In genomic region chr5:133041910-133042309, GRCh38 we compare ENCODE assay signal across 2 cellular contexts.
TF ChIP-seq lines count a peak whose summit lies in the region.

No MANE protein-coding gene starts in this region.

TF ChIP-seq in GM23338, 12 proteins besides CTCF, POLR2A, EP300 and RAD21:
- no peak for TF ChIP-seq ETS1 (IDR thresholded peaks at IDR 0.05)
- no peak for TF ChIP-seq CREB1 (CRISPR knock-in tag; IDR thresholded peaks at IDR 0.05; ENCODE audit: low read depth)
- no peak for TF ChIP-seq EZH2phosphoT487 (IDR thresholded peaks at IDR 0.05; ENCODE audit: unreplicated experiment)
- TF ChIP-seq ZNF462 (CRISPR knock-in tag; IDR thresholded peaks at IDR 0.05), result no peak
- TF ChIP-seq, protein P1, sequence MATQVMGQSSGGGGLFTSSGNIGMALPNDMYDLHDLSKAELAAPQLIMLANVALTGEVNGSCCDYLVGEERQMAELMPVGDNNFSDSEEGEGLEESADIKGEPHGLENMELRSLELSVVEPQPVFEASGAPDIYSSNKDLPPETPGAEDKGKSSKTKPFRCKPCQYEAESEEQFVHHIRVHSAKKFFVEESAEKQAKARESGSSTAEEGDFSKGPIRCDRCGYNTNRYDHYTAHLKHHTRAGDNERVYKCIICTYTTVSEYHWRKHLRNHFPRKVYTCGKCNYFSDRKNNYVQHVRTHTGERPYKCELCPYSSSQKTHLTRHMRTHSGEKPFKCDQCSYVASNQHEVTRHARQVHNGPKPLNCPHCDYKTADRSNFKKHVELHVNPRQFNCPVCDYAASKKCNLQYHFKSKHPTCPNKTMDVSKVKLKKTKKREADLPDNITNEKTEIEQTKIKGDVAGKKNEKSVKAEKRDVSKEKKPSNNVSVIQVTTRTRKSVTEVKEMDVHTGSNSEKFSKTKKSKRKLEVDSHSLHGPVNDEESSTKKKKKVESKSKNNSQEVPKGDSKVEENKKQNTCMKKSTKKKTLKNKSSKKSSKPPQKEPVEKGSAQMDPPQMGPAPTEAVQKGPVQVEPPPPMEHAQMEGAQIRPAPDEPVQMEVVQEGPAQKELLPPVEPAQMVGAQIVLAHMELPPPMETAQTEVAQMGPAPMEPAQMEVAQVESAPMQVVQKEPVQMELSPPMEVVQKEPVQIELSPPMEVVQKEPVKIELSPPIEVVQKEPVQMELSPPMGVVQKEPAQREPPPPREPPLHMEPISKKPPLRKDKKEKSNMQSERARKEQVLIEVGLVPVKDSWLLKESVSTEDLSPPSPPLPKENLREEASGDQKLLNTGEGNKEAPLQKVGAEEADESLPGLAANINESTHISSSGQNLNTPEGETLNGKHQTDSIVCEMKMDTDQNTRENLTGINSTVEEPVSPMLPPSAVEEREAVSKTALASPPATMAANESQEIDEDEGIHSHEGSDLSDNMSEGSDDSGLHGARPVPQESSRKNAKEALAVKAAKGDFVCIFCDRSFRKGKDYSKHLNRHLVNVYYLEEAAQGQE (IDR thresholded peaks at IDR 0.05; ENCODE audit: unreplicated experiment), result no peak
- no peak for TF ChIP-seq EZH2 (IDR thresholded peaks at IDR 0.05; ENCODE audit: low read depth, unreplicated experiment)
- no peak for TF ChIP-seq JUNB (IDR thresholded peaks at IDR 0.05; ENCODE audit: unreplicated experiment)
- no peak for TF ChIP-seq ZNF331 (CRISPR knock-in tag; IDR thresholded peaks at IDR 0.05; ENCODE audit: low read depth)
- TF ChIP-seq ZNF114 (CRISPR knock-in tag; IDR thresholded peaks at IDR 0.05), result no peak
- no peak for TF ChIP-seq NANOG (IDR thresholded peaks at IDR 0.05; ENCODE audit: borderline replicate concordance)
- TF ChIP-seq POLR2AphosphoS5 (IDR thresholded peaks at IDR 0.05; ENCODE audit: low read depth), result no peak
- no peak for TF ChIP-seq STAT1 (IDR thresholded peaks at IDR 0.05; ENCODE audit: unreplicated experiment)

TF ChIP-seq in endothelial cell of umbilical vein, 7 proteins besides CTCF, POLR2A, EP300 and RAD21:
- TF ChIP-seq FOS (IDR thresholded peaks at IDR 0.05; ENCODE audit: borderline replicate concordance, insufficient read depth, low read length) (peak; percentile 15), MYC (IDR thresholded peaks at IDR 0.05; ENCODE audit: low read depth, low read length) (no peak), EZH2 (IDR thresholded peaks at IDR 0.05; ENCODE audit: borderline replicate concordance, low read depth, low read length, severe bottlenecking) (no peak)
